Comparison of ENCODE assay signal across 24 cellular contexts in the genomic region with DNA sequence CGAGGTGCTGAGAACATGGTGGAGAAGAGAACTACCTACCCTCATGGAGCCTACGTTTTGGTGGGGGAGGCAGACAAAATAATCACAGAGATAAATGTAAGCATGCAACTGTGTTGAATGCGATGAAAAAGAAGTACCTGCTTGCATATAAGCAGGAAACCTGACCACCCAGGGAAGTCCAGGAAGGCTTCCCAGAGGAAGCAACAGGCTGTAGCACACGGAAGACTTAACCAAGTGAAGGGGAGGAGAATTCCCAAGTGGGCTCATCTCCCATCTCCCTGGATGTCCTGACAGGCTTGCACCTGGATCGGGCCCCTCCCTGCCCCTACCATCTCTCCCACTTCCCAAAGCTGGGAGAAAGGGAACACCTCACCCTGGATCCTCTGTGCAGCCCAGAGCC. TPM values are rescaled to one million over a fixed set of nuclear protein-coding genes. Genes with fewer than 3 reads are reported as not detected.
DNase-seq lines count a peak whose midpoint lies in the region; ATAC-seq and TF ChIP-seq lines count a peak whose summit lies in the region.
"Had no signal": no experiment of that assay in that cellular context is flagged by ENCODE, and none has a peak within 500 bp of the region (broad histone marks: within the 10 kb centered on the region; RNA-seq: fewer than 3 reads in every experiment).

No MANE protein-coding gene starts in this region.

- no peak for DNase-seq in T-helper 2 cell treated with Interferon-gamma antibody and Interleukin-4, amounts not matched to agents 5 μg/mL and 100 μg/mL, for 36 hours (ENCODE audit: low spot score)
- DNase-seq in T-helper 2 cell, result no peak
- DNase-seq in IMR-90, result no peak
- DNase-seq in effector memory CD8-positive, alpha-beta T cell, result no peak
- DNase-seq in osteoblast (ENCODE audit: insufficient read length, low spot score, missing footprints), result peak; percentile 44
- DNase-seq in NCI-H1092 (lab: John Stamatoyannopoulos, UW), result no peak
- no peak for DNase-seq in NCI-H2196 (lab: John Stamatoyannopoulos, UW; ENCODE audit: unreplicated experiment)
- DNase-seq: 8988T; activated CD4-positive, CD25-positive, alpha-beta regulatory T cell treated with anti-CD3 and anti-CD28 coated beads, Interleukin-2, amount 50 U/mL, for 72 hours; activated naive CD8-positive, alpha-beta T cell treated with anti-CD3 and anti-CD28 coated beads, Interleukin-2, amount 10 ng/mL, durations not matched to agents 7 days and 5 days; body of pancreas; esophagus squamous epithelium; gastrocnemius medialis; HCEC 1CT; MV-4-11; NCI-H1694; NCI-H2171; NCI-H526; retina; stimulated activated CD4-positive, alpha-beta T cell treated with anti-CD3 and anti-CD28 coated beads, Interleukin-2, amount 100 ng/mL, for 48 hours; stimulated activated naive B cell treated with anti-CD40 and anti-IgM and Interleukin-4, amounts not matched to agents 10 μg/mL and 1 μg/mL and 100 μg/mL, for 72 hours; testis had no signal

- CTCF ChIA-PET in IMR-90 (lab: Yijun Ruan, JAX), result interaction anchor here (4.4 kb wide), 1 partner anchor 52 kb away, joined by 47 read pairs; no protein-coding TSS in a partner anchor

- no peak overlapping the region for H2AK5ac ChIP-seq in IMR-90 (ENCODE audit: low read depth, low read length)

- H3K27ac Mint-ChIP-seq in T-helper 2 cell treated with Interferon-gamma antibody and Interleukin-4, amounts not matched to agents 5 μg/mL and 100 μg/mL, for 36 hours, result no peak overlapping the region
- H3K27ac Mint-ChIP-seq in effector memory CD8-positive, alpha-beta T cell, result no peak overlapping the region
- H3K27ac Mint-ChIP-seq: activated naive CD8-positive, alpha-beta T cell treated with anti-CD3 and anti-CD28 coated beads, Interleukin-2, amount 10 ng/mL, durations not matched to agents 7 days and 5 days; stimulated activated naive B cell treated with anti-CD40 and anti-IgM and Interleukin-4, amounts not matched to agents 10 μg/mL and 1 μg/mL and 100 μg/mL, for 72 hours had no signal

- H3K4me1 ChIP-seq in IMR-90 (ENCODE audit: control insufficient read depth, insufficient read depth, low read length), result peaks cover 8% of the 10 kb centered on the region
- peaks cover 46% of the 10 kb centered on the region for H3K4me1 ChIP-seq in osteoblast (ENCODE audit: insufficient read depth, low read length)

- H3K4me3 ChIP-seq in IMR-90 (ENCODE audit: insufficient read depth, low read depth, low read length) (no peak overlapping the region), osteoblast (ENCODE audit: insufficient read depth, low read length) (no peak overlapping the region)
- H3K4me3 ChIP-seq: body of pancreas, esophagus squamous epithelium, gastrocnemius medialis, testis had no signal

- H3K36me3 Mint-ChIP-seq in T-helper 2 cell treated with Interferon-gamma antibody and Interleukin-4, amounts not matched to agents 5 μg/mL and 100 μg/mL, for 36 hours (ENCODE audit: low read depth), result no peaks in the 10 kb centered on the region
- H3K36me3 Mint-ChIP-seq in effector memory CD8-positive, alpha-beta T cell (ENCODE audit: insufficient read depth), result peaks cover 11% of the 10 kb centered on the region

- no peak overlapping the region for H2BK20ac ChIP-seq in IMR-90 (ENCODE audit: low read depth, low read length)

- in situ Hi-C loops in IMR-90 (cut with MboI; ENCODE audit: low sequenced_read_pairs), result no loop called here

- no peak overlapping the region for H3K56ac ChIP-seq in IMR-90 (ENCODE audit: extremely low read depth, insufficient read depth, low read length)

- peaks cover 26% of the 10 kb centered on the region for H3K79me2 ChIP-seq in osteoblast (ENCODE audit: insufficient read depth, low read length)

- BruUV-seq in IMR-90 (replicated peaks; lab: Mats Ljungman, UMichigan), result no TSS peak

- no peak overlapping the region for H3K14ac ChIP-seq in IMR-90 (replicated peaks; ENCODE audit: low read depth, low read length)

- TF ChIP-seq RAD21 in IMR-90 (IDR thresholded peaks at IDR 0.05; ENCODE audit: low read length), result no peak

- no peaks in the 10 kb centered on the region for H3K9me3 Mint-ChIP-seq in T-helper 2 cell treated with Interferon-gamma antibody and Interleukin-4, amounts not matched to agents 5 μg/mL and 100 μg/mL, for 36 hours
- no peaks in the 10 kb centered on the region for H3K9me3 Mint-ChIP-seq in effector memory CD8-positive, alpha-beta T cell
- H3K9me3 Mint-ChIP-seq: activated naive CD8-positive, alpha-beta T cell treated with anti-CD3 and anti-CD28 coated beads, Interleukin-2, amount 10 ng/mL, durations not matched to agents 7 days and 5 days; stimulated activated naive B cell treated with anti-CD40 and anti-IgM and Interleukin-4, amounts not matched to agents 10 μg/mL and 1 μg/mL and 100 μg/mL, for 72 hours had no signal

- no peaks in the 10 kb centered on the region for H3K27me3 ChIP-seq in IMR-90 (ENCODE audit: control insufficient read depth, insufficient read depth, low read length)
- H3K27me3 ChIP-seq in osteoblast (ENCODE audit: insufficient read depth, low read length), result no peaks in the 10 kb centered on the region
- H3K27me3 ChIP-seq: body of pancreas, esophagus squamous epithelium, testis had no signal

- H3K4me2 ChIP-seq in IMR-90 (ENCODE audit: low read depth, low read length), result no peak overlapping the region
- no peak overlapping the region for H3K4me2 ChIP-seq in osteoblast (ENCODE audit: insufficient read depth, low read length)
- H3K4me2 ChIP-seq: KMS-11 had no signal

- H4K8ac ChIP-seq in IMR-90 (ENCODE audit: low read depth in 2 of 2, low read length in 2 of 2), result no peak overlapping the region

- H3K18ac ChIP-seq in IMR-90 (ENCODE audit: low read depth, low read length), result no peak overlapping the region

- H2AFZ ChIP-seq in IMR-90 (replicated peaks; ENCODE audit: low read length, poor library complexity) (peak overlapping the region; percentile 28), osteoblast (ENCODE audit: low read length) (no peak overlapping the region)

- no peaks in the 10 kb centered on the region for H3K27me3 Mint-ChIP-seq in T-helper 2 cell treated with Interferon-gamma antibody and Interleukin-4, amounts not matched to agents 5 μg/mL and 100 μg/mL, for 36 hours (ENCODE audit: low read depth)
- H3K27me3 Mint-ChIP-seq in effector memory CD8-positive, alpha-beta T cell, result peaks cover 0 to 3% of the 10 kb centered on the region in 2 donors
- H3K27me3 Mint-ChIP-seq: activated naive CD8-positive, alpha-beta T cell treated with anti-CD3 and anti-CD28 coated beads, Interleukin-2, amount 10 ng/mL, durations not matched to agents 7 days and 5 days had no signal

- peaks cover 8% of the 10 kb centered on the region for H3K36me3 ChIP-seq in IMR-90 (ENCODE audit: control insufficient read depth, insufficient read depth, low read length)
- H3K36me3 ChIP-seq in osteoblast (ENCODE audit: insufficient read depth, low read length), result peaks cover 15% of the 10 kb centered on the region

- no peak overlapping the region for H3K23ac ChIP-seq in IMR-90 (ENCODE audit: low read depth, low read length)

- ATAC-seq in IMR-90 (ENCODE audit: low read depth), result no peak
- no peak for ATAC-seq in effector memory CD8-positive, alpha-beta T cell (replicated peaks)
- ATAC-seq in GM19467 (IDR thresholded peaks at IDR 0.05; ENCODE audit: unreplicated experiment), result no peak
- ATAC-seq: body of pancreas; gastrocnemius medialis; stimulated activated naive B cell treated with anti-CD40 and anti-IgM and Interleukin-4, amounts not matched to agents 10 μg/mL and 1 μg/mL and 100 μg/mL, for 72 hours had no signal

- peaks cover 4% of the 10 kb centered on the region; the same call in 1 of the 2 replicates for H3K9me1 ChIP-seq in IMR-90 (ENCODE audit: insufficient read depth, low read length)

- H3K4ac ChIP-seq in IMR-90 (ENCODE audit: low read depth, low read length), result no peak overlapping the region

- intact Hi-C loops in IMR-90 (cut with micrococcal nuclease), result no loop called here

- H4K91ac ChIP-seq in IMR-90 (ENCODE audit: insufficient read depth, low read depth, low read length), result no peak overlapping the region

- H2BK5ac ChIP-seq in IMR-90 (ENCODE audit: low read depth, low read length, poor library complexity, severe bottlenecking), result no peak overlapping the region

- WGBS in IMR-90 (ENCODE audit: extremely low coverage in 2 of 2, insufficient read length in 1 of 2), 2 experiments, result no CpG with 5 or more reads among the region's 5 CpGs

- H4K5ac ChIP-seq in IMR-90 (ENCODE audit: low read depth, low read length), result no peak overlapping the region

- TF ChIP-seq POLR2A in IMR-90 (IDR thresholded peaks at IDR 0.05; ENCODE audit: low read depth, low read length), result no peak

- no peak overlapping the region for H2BK15ac ChIP-seq in IMR-90 (ENCODE audit: low read depth, low read length)

- dilution Hi-C loops in IMR-90 (cut with HindIII; ENCODE audit: low sequenced_read_pairs, unreplicated experiment), result no loop called here

- H3K9me3 ChIP-seq in IMR-90 (ENCODE audit: control insufficient read depth, insufficient read depth, low read length) (no peaks in the 10 kb centered on the region), osteoblast (ENCODE audit: low read depth, low read length) (no peaks in the 10 kb centered on the region)
- H3K9me3 ChIP-seq: body of pancreas, esophagus squamous epithelium, gastrocnemius medialis, testis had no signal

- H3K4me3 Mint-ChIP-seq in T-helper 2 cell treated with Interferon-gamma antibody and Interleukin-4, amounts not matched to agents 5 μg/mL and 100 μg/mL, for 36 hours, result peak overlapping the region; percentile 40
- peak overlapping the region; percentile 25 to 94 for H3K4me3 Mint-ChIP-seq in effector memory CD8-positive, alpha-beta T cell

- H3K79me1 ChIP-seq in IMR-90 (ENCODE audit: low read depth in 1 of 2, low read length in 2 of 2), result peaks cover 8 to 22% of the 10 kb centered on the region in 2 experiments; a peak in 3 of 4 replicates

- TF ChIP-seq CTCF in IMR-90 (conservative IDR thresholded peaks at IDR 0.05; ENCODE audit: low read depth, low read length) (no peak), osteoblast (IDR thresholded peaks at IDR 0.05; ENCODE audit: extremely low read depth, low read depth, low read length) (no peak)

- no peak overlapping the region for H2BK120ac ChIP-seq in IMR-90 (ENCODE audit: low read depth, low read length)

- POLR2A ChIA-PET in IMR-90 (lab: Charles Lee; ENCODE audit: unreplicated experiment), result no interaction called here

- H2AK9ac ChIP-seq in IMR-90 (replicated peaks; ENCODE audit: low read depth, low read length, poor library complexity), result peak overlapping the region; percentile 1

- H4K20me1 ChIP-seq in IMR-90 (ENCODE audit: insufficient read depth, low read length) (no peaks in the 10 kb centered on the region), osteoblast (ENCODE audit: insufficient read depth, low read length) (peaks cover 3% of the 10 kb centered on the region)

- H3K27ac ChIP-seq in IMR-90 (ENCODE audit: insufficient read depth, low read length) (no peak overlapping the region), osteoblast (ENCODE audit: low read depth, low read length) (no peak overlapping the region)
- H3K27ac ChIP-seq: body of pancreas, esophagus squamous epithelium, gastrocnemius medialis, KMS-11, testis had no signal

- H3K4me1 Mint-ChIP-seq in T-helper 2 cell treated with Interferon-gamma antibody and Interleukin-4, amounts not matched to agents 5 μg/mL and 100 μg/mL, for 36 hours (ENCODE audit: low read depth), result peaks cover 34% of the 10 kb centered on the region
- peaks cover 27 to 34% of the 10 kb centered on the region in 2 donors for H3K4me1 Mint-ChIP-seq in effector memory CD8-positive, alpha-beta T cell (ENCODE audit: low read depth in 2 of 2)

- no peak overlapping the region for H3K9ac ChIP-seq in IMR-90 (ENCODE audit: low read depth, low read length)
- H3K9ac ChIP-seq: KMS-11 had no signal

RNA-seq across cellular contexts. Expression of a gene that starts 2.0 kb away (rescaled TPM):
- total RNA-seq in IMR-90 (2012; rRNA removed) (14.7 and 17.2 TPM in 2 replicates), osteoblast (41.0 and 42.7 TPM in 2 replicates)
- polyA plus RNA-seq in IMR-90 (2012; rRNA removed), result 27.6 and 31.0 TPM in 2 replicates
- polyA plus RNA-seq in IMR-90 (2012; cell fraction: cytosol; rRNA removed), result 16.3 and 34.7 TPM in 2 replicates
- 122 and 248 TPM in 2 replicates for polyA plus RNA-seq in IMR-90 (2012; cell fraction: nucleus; rRNA removed; ENCODE audit: low replicate concordance)

RNA-seq across cellular contexts. Expression of a gene that starts 7.6 kb away (rescaled TPM):
- not detected in 2 replicates for total RNA-seq in IMR-90 (2012; rRNA removed)
- polyA plus RNA-seq in IMR-90 (2012; rRNA removed), result 0.77 and 0.80 TPM in 2 replicates
- 0.26 and 0.52 TPM in 2 replicates for polyA plus RNA-seq in IMR-90 (2012; cell fraction: cytosol; rRNA removed)
- polyA plus RNA-seq in IMR-90 (2012; cell fraction: nucleus; rRNA removed; ENCODE audit: low replicate concordance), result 1.4 and 1.7 TPM in 2 replicates
- total RNA-seq in osteoblast, result not detected in 2 replicates
- total RNA-seq: body of pancreas had no signal

RNA-seq across cellular contexts. Expression of a gene that starts 7.7 kb away (rescaled TPM):
- total RNA-seq in IMR-90 (2012; rRNA removed) (28.1 and 32.3 TPM in 2 replicates), osteoblast (32.7 and 35.8 TPM in 2 replicates)
- polyA plus RNA-seq in IMR-90 (2012; rRNA removed), result 57.7 and 61.8 TPM in 2 replicates
- 31.1 and 78.7 TPM in 2 replicates for polyA plus RNA-seq in IMR-90 (2012; cell fraction: cytosol; rRNA removed)
- polyA plus RNA-seq in IMR-90 (2012; cell fraction: nucleus; rRNA removed; ENCODE audit: low replicate concordance), result 33.3 and 43.6 TPM in 2 replicates

RNA-seq across cellular contexts. Expression of a gene that starts 11.9 kb away (rescaled TPM):
- total RNA-seq in IMR-90 (2012; rRNA removed), result under 0.01 TPM in 2 replicates
- 0.31 and 0.32 TPM in 2 replicates for polyA plus RNA-seq in IMR-90 (2012; rRNA removed)
- polyA plus RNA-seq in IMR-90 (2012; cell fraction: cytosol; rRNA removed), result 0.14 and 0.24 TPM in 2 replicates
- 0.34 and 0.51 TPM in 2 replicates for polyA plus RNA-seq in IMR-90 (2012; cell fraction: nucleus; rRNA removed; ENCODE audit: low replicate concordance)
- under 0.01 TPM in 2 replicates for total RNA-seq in osteoblast

RNA-seq across cellular contexts. Expression of a gene that starts 17.5 kb away (rescaled TPM):
- total RNA-seq in IMR-90 (2012; rRNA removed) (4.7 and 5.2 TPM in 2 replicates), osteoblast (8.0 and 8.3 TPM in 2 replicates)
- polyA plus RNA-seq in IMR-90 (2012; rRNA removed), result 14.5 and 16.3 TPM in 2 replicates
- 5.8 and 9.8 TPM in 2 replicates for polyA plus RNA-seq in IMR-90 (2012; cell fraction: cytosol; rRNA removed)
- polyA plus RNA-seq in IMR-90 (2012; cell fraction: nucleus; rRNA removed; ENCODE audit: low replicate concordance), result 73.8 and 152 TPM in 2 replicates
